Comparison of ENCODE assay signal across 8 cellular contexts in genomic region chr2:73163522-73164367, GRCh38. TPM values are rescaled to one million over a fixed set of nuclear protein-coding genes. Genes with fewer than 3 reads are reported as not detected.
A peak's percentile ranks its signal among the peaks of the same experiment; 100 is the strongest.
DNase-seq lines count a peak whose midpoint lies in the region; ATAC-seq and TF ChIP-seq lines count a peak whose summit lies in the region.

No MANE protein-coding gene starts in this region.

- H3K4me2 ChIP-seq in PC-9, result no peak overlapping the region
- H3K4me2 ChIP-seq in neuronal stem cell (ENCODE audit: insufficient read depth, low read length, poor library complexity, severe bottlenecking), result no peak overlapping the region

- CTCF ChIA-PET in PC-9 (lab: Charles Lee), result interaction anchor here (0.6 to 0.7 kb wide), 3 partner anchors 51 to 1632 kb away, joined by 4 to 16 read pairs (median 8); partner anchors contain the start of gene RAB11FIP5

- no peaks in the 10 kb centered on the region for H3K79me1 ChIP-seq in neuronal stem cell (ENCODE audit: low read depth, low read length)

- no peaks in the 10 kb centered on the region for H3K36me3 Mint-ChIP-seq in CD14-positive monocyte
- no peaks in the 10 kb centered on the region for H3K36me3 Mint-ChIP-seq in activated T-cell treated with anti-CD3 and anti-CD28 coated beads, Interleukin-2, amount 50 U/mL, for 72 hours (ENCODE audit: insufficient read depth in 2 of 2)

- H4K8ac ChIP-seq in neuronal stem cell (ENCODE audit: low read depth, low read length), result no peak overlapping the region

- TF ChIP-seq EP300 in transverse colon (IDR thresholded peaks at IDR 0.05; ENCODE audit: low read depth), result no peak

- BruUV-seq in PC-9 (replicated peaks; lab: Mats Ljungman, UMichigan), result no TSS peak

- intact Hi-C loops in CD14-positive monocyte (cut with micrococcal nuclease) (loop anchor here (2.0 to 5.0 kb wide), 4 partner anchors 79 to 271 kb away; no protein-coding TSS in a partner anchor), PC-9 (cut with micrococcal nuclease; ENCODE audit: unreplicated experiment) (loop anchor here (1.0 kb wide), 3 partner anchors 78 to 271 kb away; no protein-coding TSS in a partner anchor), transverse colon (cut with DNase I; ENCODE audit: low total_unique reads) (no loop called here)

- no peak overlapping the region for H3K9ac ChIP-seq in neuronal stem cell (ENCODE audit: low read depth, low read length, poor library complexity)

- no peak overlapping the region for H2BK12ac ChIP-seq in neuronal stem cell (ENCODE audit: low read length)

- H3K4me3 ChIP-seq in PC-9, result no peak overlapping the region
- no peak overlapping the region for H3K4me3 ChIP-seq in fibroblast of the aortic adventitia (ENCODE audit: low read depth, low read length)
- H3K4me3 ChIP-seq in neuronal stem cell (ENCODE audit: low read length in 2 of 2), result no peak overlapping the region
- no peak overlapping the region for H3K4me3 ChIP-seq in transverse colon

- H3K14ac ChIP-seq in neuronal stem cell (ENCODE audit: low read length), result no peak overlapping the region

- no peak overlapping the region for H3K23ac ChIP-seq in neuronal stem cell (ENCODE audit: low read depth, low read length, poor library complexity)

- no CpG with 5 or more reads among the region's 10 CpGs for WGBS in neuronal stem cell (ENCODE audit: extremely low coverage in 2 of 2, insufficient read length in 2 of 2, insufficient replicate concordance in 1 of 2), 2 donors
- WGBS in transverse colon (ENCODE audit: low coverage in 1 of 2), 2 donors, result 30 to 57% methylated on average over 4 to 10 of the region's 10 CpGs

- no peak for TF ChIP-seq POLR2A in transverse colon (IDR thresholded peaks at IDR 0.05)

- 0 out of 2 replicates have a peak, but pooled peaks cover 4% of the 10 kb centered on the region for H3K9me3 ChIP-seq in PC-9 (ENCODE audit: insufficient read depth, low read depth)
- no peaks in the 10 kb centered on the region for H3K9me3 ChIP-seq in neuronal stem cell (replicated peaks in 1 of 2; ENCODE audit: control insufficient read depth in 2 of 2, insufficient read depth in 1 of 2, low read depth in 1 of 2, low read length in 2 of 2)
- no peaks in the 10 kb centered on the region for H3K9me3 ChIP-seq in transverse colon

- no peak overlapping the region for H2BK5ac ChIP-seq in neuronal stem cell (ENCODE audit: low read length)

- peak; percentile 90 for TF ChIP-seq CTCF in CD14-positive monocyte (IDR thresholded peaks at IDR 0.05)
- peak; percentile 93 for TF ChIP-seq CTCF in PC-9 (conservative IDR thresholded peaks at IDR 0.05)
- TF ChIP-seq CTCF in fibroblast of the aortic adventitia (IDR thresholded peaks at IDR 0.05; ENCODE audit: insufficient read depth, low read length), result peak; percentile 90
- TF ChIP-seq CTCF in transverse colon (IDR thresholded peaks at IDR 0.05), result peak; percentile 82 to 87 (median 86)

- H3K18ac ChIP-seq in neuronal stem cell (ENCODE audit: low read length), result no peak overlapping the region

- no peak for DNase-seq in CD14-positive monocyte (ENCODE audit: low spot score)
- DNase-seq in PC-9, result peak; percentile 48 to 68
- DNase-seq in activated T-cell treated with anti-CD3 and anti-CD28 coated beads, Interleukin-2, amount 50 U/mL, for 72 hours, result peak; percentile 66 to 71
- peak; percentile 81 for DNase-seq in fibroblast of the aortic adventitia (ENCODE audit: low read depth)
- DNase-seq in neuronal stem cell (ENCODE audit: low spot score), result peak; percentile 63
- DNase-seq in transverse colon, result peak; percentile 73

- H2AFZ ChIP-seq in PC-9, result no peak overlapping the region
- no peak overlapping the region for H2AFZ ChIP-seq in neuronal stem cell (ENCODE audit: low read length)

- no peak overlapping the region for H3K4me3 Mint-ChIP-seq in CD14-positive monocyte
- H3K4me3 Mint-ChIP-seq in activated T-cell treated with anti-CD3 and anti-CD28 coated beads, Interleukin-2, amount 50 U/mL, for 72 hours, result no peak overlapping the region

- no peak overlapping the region for H4K91ac ChIP-seq in neuronal stem cell (ENCODE audit: low read depth, low read length, poor library complexity)

- no peaks in the 10 kb centered on the region for H3K79me2 ChIP-seq in PC-9 (ENCODE audit: low read depth)

- H3K4me1 ChIP-seq in PC-9 (replicated peaks; ENCODE audit: insufficient read depth), result no peaks in the 10 kb centered on the region
- no peaks in the 10 kb centered on the region for H3K4me1 ChIP-seq in neuronal stem cell (ENCODE audit: control insufficient read depth in 2 of 2, insufficient read depth in 1 of 2, low read depth in 1 of 2, low read length in 2 of 2)
- H3K4me1 ChIP-seq in transverse colon, result no peaks in the 10 kb centered on the region

- H2BK120ac ChIP-seq in neuronal stem cell (ENCODE audit: low read depth, low read length), result no peak overlapping the region

- no peak overlapping the region for H2BK15ac ChIP-seq in neuronal stem cell (ENCODE audit: low read length)

- H3K27ac ChIP-seq in PC-9 (no peak overlapping the region), neuronal stem cell (replicated peaks; ENCODE audit: low read length) (no peak overlapping the region), transverse colon (no peak overlapping the region)

- H3K36me3 ChIP-seq in PC-9 (ENCODE audit: low read depth), result no peaks in the 10 kb centered on the region
- no peaks in the 10 kb centered on the region for H3K36me3 ChIP-seq in neuronal stem cell (replicated peaks in 1 of 2; ENCODE audit: control insufficient read depth in 2 of 2, insufficient read depth in 2 of 2, low read length in 2 of 2)
- no peaks in the 10 kb centered on the region for H3K36me3 ChIP-seq in transverse colon

- H3K9me3 Mint-ChIP-seq in CD14-positive monocyte, result peaks cover 0 to 2% (median 0%) of the 10 kb centered on the region in 7 donors
- H3K9me3 Mint-ChIP-seq in activated T-cell treated with anti-CD3 and anti-CD28 coated beads, Interleukin-2, amount 50 U/mL, for 72 hours, result no peaks in the 10 kb centered on the region

- H2AK5ac ChIP-seq in neuronal stem cell (ENCODE audit: low read depth, low read length), result no peak overlapping the region

- ATAC-seq in GM19035 (IDR thresholded peaks at IDR 0.05; ENCODE audit: unreplicated experiment) (peak; percentile 83), HG03521 (IDR thresholded peaks at IDR 0.05; ENCODE audit: unreplicated experiment) (peak; percentile 59)
- ATAC-seq in activated T-cell treated with anti-CD3 and anti-CD28 coated beads, Interleukin-2, amount 50 U/mL, for 72 hours (replicated peaks in 1 of 2), result peak; percentile 84

- no peaks in the 10 kb centered on the region for H3K9me2 ChIP-seq in PC-9 (ENCODE audit: insufficient read depth)

- no peaks in the 10 kb centered on the region for H3K4me1 Mint-ChIP-seq in CD14-positive monocyte
- no peaks in the 10 kb centered on the region for H3K4me1 Mint-ChIP-seq in activated T-cell treated with anti-CD3 and anti-CD28 coated beads, Interleukin-2, amount 50 U/mL, for 72 hours (ENCODE audit: low read depth)

- POLR2A ChIA-PET in PC-9 (lab: Charles Lee; ENCODE audit: unreplicated experiment), result no interaction called here

- no peak overlapping the region for H3K27ac Mint-ChIP-seq in CD14-positive monocyte
- no peak overlapping the region for H3K27ac Mint-ChIP-seq in activated T-cell treated with anti-CD3 and anti-CD28 coated beads, Interleukin-2, amount 50 U/mL, for 72 hours

- no peaks in the 10 kb centered on the region for H3F3A ChIP-seq in PC-9 (ENCODE audit: insufficient read depth, low read depth)

- no peak overlapping the region for H3K4ac ChIP-seq in neuronal stem cell (ENCODE audit: low read length)

- in situ Hi-C loops in transverse colon (cut with MboI; ENCODE audit: low pct_ligation_motif_present in 1 of 4, low pct_unique_long_range_greater_than_20kb in 1 of 4, low sequenced_read_pairs in 3 of 4), result loop anchor here in 3 of 4 donors (5.0 to 25.0 kb wide), 3 partner anchors 71 to 276 kb away; partner anchors contain the start of gene SPR (in 1 of the 3)

- H3K27me3 ChIP-seq in PC-9 (ENCODE audit: insufficient read depth, low read depth) (peaks cover 13% of the 10 kb centered on the region; the same call in 1 of the 2 replicates), neuronal stem cell (ENCODE audit: control insufficient read depth in 3 of 3, insufficient read depth in 3 of 3, low read depth in 1 of 3, low read length in 3 of 3) (peaks cover 0 to 3% (median 0%) of the 10 kb centered on the region in 3 experiments), transverse colon (peaks cover 8% of the 10 kb centered on the region)

- H4K20me1 ChIP-seq in PC-9 (ENCODE audit: insufficient read depth), result no peaks in the 10 kb centered on the region

- H3K27me3 Mint-ChIP-seq in CD14-positive monocyte (ENCODE audit: low read depth in 3 of 3), result peaks cover 13 to 24% (median 15%) of the 10 kb centered on the region in 3 donors
- H3K27me3 Mint-ChIP-seq in activated T-cell treated with anti-CD3 and anti-CD28 coated beads, Interleukin-2, amount 50 U/mL, for 72 hours (ENCODE audit: low read depth), result peaks cover 13% of the 10 kb centered on the region

RNA-seq across cellular contexts. Expression of gene NOTO, which starts 38.6 kb away (rescaled TPM):
- polyA plus RNA-seq in CD14-positive monocyte, result not detected
- total RNA-seq in PC-9 (2021) (not detected in 2 replicates), fibroblast of the aortic adventitia (ENCODE audit: low replicate concordance) (not detected in 2 replicates), transverse colon (not detected)
- total RNA-seq in activated T-cell treated with anti-CD3 and anti-CD28 coated beads, Interleukin-2, amount 50 U/mL, for 72 hours, result not detected
- polyA plus RNA-seq in neuronal stem cell (2013, experiment 1 of 2), result not detected
- not detected for polyA plus RNA-seq in neuronal stem cell (2013, experiment 2 of 2)

RNA-seq across cellular contexts. Expression of gene SMYD5, which starts 50.3 kb away (rescaled TPM):
- polyA plus RNA-seq in CD14-positive monocyte, result 1 to 10 TPM; 1.6 to 1.7 TPM
- total RNA-seq in PC-9 (2021), result 28.3 and 32.0 TPM in 2 replicates
- total RNA-seq in activated T-cell treated with anti-CD3 and anti-CD28 coated beads, Interleukin-2, amount 50 U/mL, for 72 hours, result 10 to 100 TPM; 32.5 to 35.4 TPM
- total RNA-seq in fibroblast of the aortic adventitia (ENCODE audit: low replicate concordance), result 15.0 and 21.1 TPM in 2 replicates
- polyA plus RNA-seq in neuronal stem cell (2013, experiment 1 of 2), result 22.5 TPM
- 22.4 TPM for polyA plus RNA-seq in neuronal stem cell (2013, experiment 2 of 2)
- total RNA-seq in transverse colon, result 10 to 100 TPM in 3 of 4 donors, 1 to 10 TPM in 1; 6.4 to 16.1 (median 13.4) TPM

RNA-seq across cellular contexts. Expression of gene RAB11FIP5, which starts 51.0 kb away (rescaled TPM):
- under 1 TPM; 0.57 to 0.93 TPM for polyA plus RNA-seq in CD14-positive monocyte
- total RNA-seq in PC-9 (2021), result 24.4 and 25.0 TPM in 2 replicates
- 1 to 10 TPM; 6.6 to 9.8 TPM for total RNA-seq in activated T-cell treated with anti-CD3 and anti-CD28 coated beads, Interleukin-2, amount 50 U/mL, for 72 hours
- 16.4 and 48.5 TPM in 2 replicates for total RNA-seq in fibroblast of the aortic adventitia (ENCODE audit: low replicate concordance)
- 8.1 TPM for polyA plus RNA-seq in neuronal stem cell (2013, experiment 1 of 2)
- 7.9 TPM for polyA plus RNA-seq in neuronal stem cell (2013, experiment 2 of 2)
- 10 to 100 TPM; 22.7 to 31.0 (median 26.9) TPM for total RNA-seq in transverse colon
